27 cellular contexts compared by ENCODE assay signal in genomic region chr6:74273541-74273940, GRCh38.
"Had no signal": no experiment of that assay in that cellular context is flagged by ENCODE, and none has a peak within 500 bp of the region (broad histone marks: within the 10 kb centered on the region; RNA-seq: fewer than 3 reads in every experiment).

No MANE protein-coding gene starts in this region.

- H3K9me3 ChIP-seq: stomach, suprapubic skin, testis, thoracic aorta, thyroid gland, tibial artery, tibial nerve, transverse colon, upper lobe of left lung, upper lobe of right lung, uterus, vagina had no signal

- H3K36me3 ChIP-seq: stomach, suprapubic skin, thoracic aorta, thyroid gland, tibial artery, tibial nerve, transverse colon, upper lobe of left lung, upper lobe of right lung, uterus, vagina had no signal

- H3K4me3 ChIP-seq: stomach, suprapubic skin, testis, thoracic aorta, thyroid gland, tibial artery, tibial nerve, transverse colon, upper lobe of left lung, upper lobe of right lung, uterus, vagina had no signal

- H3K27ac ChIP-seq: stomach, suprapubic skin, testis, thoracic aorta, thyroid gland, tibial artery, tibial nerve, transverse colon, upper lobe of left lung, upper lobe of right lung, uterus, vagina had no signal

- H3K4me1 ChIP-seq: stomach, suprapubic skin, testis, tibial artery, tibial nerve, upper lobe of left lung, upper lobe of right lung, uterus, vagina had no signal

- FAIRE-seq: urothelium cell line had no signal

- ATAC-seq: stimulated activated effector memory CD8-positive, alpha-beta T cell treated with anti-CD3 and anti-CD28 coated beads, Interleukin-12 subunit alpha, Interleukin-12 subunit beta, amount 100 ng/mL, for 72 hours; stimulated activated memory B cell treated with anti-CD40 and anti-IgM and Interleukin-4, amounts not matched to agents 10 μg/mL and 1 μg/mL and 100 μg/mL, for 72 hours; stimulated activated naive B cell treated with anti-CD40 and anti-IgM and Interleukin-4, amounts not matched to agents 10 μg/mL and 1 μg/mL and 100 μg/mL, for 72 hours; stimulated activated naive CD8-positive, alpha-beta T cell treated with anti-CD3 and anti-CD28 coated beads, Interleukin-15, amount 100 ng/mL, for 72 hours; stimulated activated naive CD8-positive, alpha-beta T cell treated with anti-CD3 and anti-CD28 coated beads, Interleukin-15, Interleukin-2, amounts not matched to agents 100 U/mL and 50 U/mL, for 24 hours; upper lobe of right lung had no signal

- H3K27me3 ChIP-seq: stomach, suprapubic skin, testis, thyroid gland, tibial artery, tibial nerve, transverse colon, upper lobe of left lung, upper lobe of right lung, uterus, vagina had no signal

- DNase-seq: stimulated activated CD4-positive, alpha-beta T cell treated with anti-CD3 and anti-CD28 coated beads, Interleukin-2, amount 100 ng/mL, for 48 hours; stimulated activated CD4-positive, alpha-beta T cell treated with anti-CD3 and anti-CD28 coated beads, Interleukin-4, amount 100 ng/mL, for 1 hour; stimulated activated CD4-positive, alpha-beta T cell treated with anti-CD3 and anti-CD28 coated beads, Interleukin-4, amount 100 ng/mL, for 24 hours; stimulated activated CD4-positive, alpha-beta T cell treated with anti-CD3 and anti-CD28 coated beads, Interleukin-4, amount 100 ng/mL, for 4 hours; stimulated activated CD8-positive, alpha-beta memory T cell treated with anti-CD3 and anti-CD28 coated beads, Interleukin-4, amount 100 ng/mL, for 48 hours; stimulated activated naive B cell treated with anti-CD40 and anti-IgM and Interleukin-4, amounts not matched to agents 10 μg/mL and 1 μg/mL and 100 μg/mL, for 72 hours; stimulated activated naive CD4-positive, alpha-beta T cell; stimulated activated naive CD4-positive, alpha-beta T cell treated with Interleukin-2 at 50 U/mL for 16 hours; stimulated activated naive CD8-positive, alpha-beta T cell treated with anti-CD3 and anti-CD28 coated beads, Interleukin-15, amount 100 ng/mL, for 72 hours; stimulated activated naive CD8-positive, alpha-beta T cell treated with anti-CD3 and anti-CD28 coated beads, Interleukin-15, Interleukin-2, amounts not matched to agents 100 U/mL and 50 U/mL, for 24 hours; stomach; substantia nigra; testis; thyroid gland; tibial artery; transverse colon; trophoblast cell; upper lobe of left lung; upper lobe of right lung; uterus had no signal
